5 cellular contexts compared by ENCODE assay signal in genomic region chr13:63757683-63758082, GRCh38.
DNase-seq lines count a peak whose midpoint lies in the region; ATAC-seq, FAIRE-seq and TF ChIP-seq lines count a peak whose summit lies in the region.
"Not testable (repeated sequence)": the region's sequence is repeated elsewhere in the genome, so short reads cannot be mapped to it uniquely, and the experiment has no call there.

No MANE protein-coding gene starts in this region.

- TF ChIP-seq POLR2A in IMR-90 (IDR thresholded peaks at IDR 0.05; ENCODE audit: low read depth, low read length): not testable (repeated sequence)

- not testable (repeated sequence) for H2AK9ac ChIP-seq in IMR-90 (replicated peaks; ENCODE audit: low read depth, low read length, poor library complexity)

- not testable (repeated sequence) for H3K27ac ChIP-seq in GM23338 (ENCODE audit: low read depth); IMR-90 (ENCODE audit: insufficient read depth, low read length); brain microvascular endothelial cell; pancreas

- not testable (repeated sequence) for ATAC-seq in GM23338, pancreas
- ATAC-seq in IMR-90 (ENCODE audit: low read depth): peak; percentile 95

- H3K9me3 ChIP-seq in IMR-90 (ENCODE audit: control insufficient read depth, insufficient read depth, low read length); pancreas: not testable (repeated sequence)

- not testable (repeated sequence) for H3K9me3 Mint-ChIP-seq in GM23338; glutamatergic neuron (ENCODE audit: unreplicated experiment)

- H3K56ac ChIP-seq in IMR-90 (ENCODE audit: extremely low read depth, insufficient read depth, low read length): not testable (repeated sequence)

- not testable (repeated sequence) for H3K27me3 ChIP-seq in GM23338 (ENCODE audit: insufficient read depth); IMR-90 (ENCODE audit: control insufficient read depth, insufficient read depth, low read length); brain microvascular endothelial cell (replicated peaks); pancreas

- H3K36me3 Mint-ChIP-seq in GM23338 (ENCODE audit: low read depth); glutamatergic neuron (ENCODE audit: unreplicated experiment): not testable (repeated sequence)

- TF ChIP-seq RAD21 in IMR-90 (IDR thresholded peaks at IDR 0.05; ENCODE audit: low read length): not testable (repeated sequence)

- not testable (repeated sequence) for H2BK5ac ChIP-seq in IMR-90 (ENCODE audit: low read depth, low read length, poor library complexity, severe bottlenecking)

- not testable (repeated sequence) for H3K79me1 ChIP-seq in IMR-90 (ENCODE audit: low read depth in 1 of 2, low read length in 2 of 2)

- H3K27me3 Mint-ChIP-seq in GM23338 (ENCODE audit: insufficient read depth, low read depth, poor library complexity); glutamatergic neuron (ENCODE audit: unreplicated experiment): not testable (repeated sequence)

- POLR2A ChIA-PET in IMR-90 (lab: Charles Lee; ENCODE audit: unreplicated experiment): not testable (repeated sequence)

- H3K4me1 ChIP-seq in GM23338 (ENCODE audit: insufficient read depth); IMR-90 (ENCODE audit: control insufficient read depth, insufficient read depth, low read length); pancreas: not testable (repeated sequence)

- not testable (repeated sequence) for H3K4ac ChIP-seq in IMR-90 (ENCODE audit: low read depth, low read length)

- not testable (repeated sequence) for H4K91ac ChIP-seq in IMR-90 (ENCODE audit: insufficient read depth, low read depth, low read length)

- dilution Hi-C loops in IMR-90 (cut with HindIII; ENCODE audit: low sequenced_read_pairs, unreplicated experiment): not testable (repeated sequence)

- CTCF ChIA-PET in IMR-90 (lab: Yijun Ruan, JAX): not testable (repeated sequence)

- WGBS in IMR-90 (ENCODE audit: extremely low coverage in 2 of 2, insufficient read length in 1 of 2), 2 experiments: no CpG with 5 or more reads among the region's 5 CpGs
- WGBS in pancreas, 2 donors: 41 to 68% methylated on average over 4 of the region's 5 CpGs

- not testable (repeated sequence) for H3K4me2 ChIP-seq in GM23338; IMR-90 (ENCODE audit: low read depth, low read length)

- H4K8ac ChIP-seq in IMR-90 (ENCODE audit: low read depth in 2 of 2, low read length in 2 of 2): not testable (repeated sequence)

- H3F3A ChIP-seq in GM23338 (replicated peaks; ENCODE audit: low read depth): not testable (repeated sequence)

- H3K14ac ChIP-seq in IMR-90 (replicated peaks; ENCODE audit: low read depth, low read length): not testable (repeated sequence)

- not testable (repeated sequence) for BruUV-seq in IMR-90 (replicated peaks; lab: Mats Ljungman, UMichigan)

- DNase-seq in GM23338 (ENCODE audit: low spot score); IMR-90; pancreas: not testable (repeated sequence)
- peak; percentile 11 for DNase-seq in brain microvascular endothelial cell
- peak; percentile 25 for DNase-seq in glutamatergic neuron

- H3K27ac Mint-ChIP-seq in GM23338: peak overlapping the region; percentile 69; the same call in 1 of the 2 replicates
- H3K27ac Mint-ChIP-seq in glutamatergic neuron (ENCODE audit: unreplicated experiment): not testable (repeated sequence)

- intact Hi-C loops in IMR-90 (cut with micrococcal nuclease); pancreas (cut with DNase I): not testable (repeated sequence)

- H2BK15ac ChIP-seq in IMR-90 (ENCODE audit: low read depth, low read length): not testable (repeated sequence)

- not testable (repeated sequence) for H3K9me1 ChIP-seq in IMR-90 (ENCODE audit: insufficient read depth, low read length)

- not testable (repeated sequence) for H3K9ac ChIP-seq in IMR-90 (ENCODE audit: low read depth, low read length)

- H3K4me1 Mint-ChIP-seq in GM23338; glutamatergic neuron (ENCODE audit: low read depth, unreplicated experiment): not testable (repeated sequence)

- not testable (repeated sequence) for H3K9me2 ChIP-seq in GM23338 (ENCODE audit: insufficient read depth)

- H2BK20ac ChIP-seq in IMR-90 (ENCODE audit: low read depth, low read length): not testable (repeated sequence)

- not testable (repeated sequence) for H2BK120ac ChIP-seq in IMR-90 (ENCODE audit: low read depth, low read length)

- not testable (repeated sequence) for H3K79me2 ChIP-seq in GM23338 (replicated peaks; ENCODE audit: insufficient read depth)

- not testable (repeated sequence) for H4K20me1 ChIP-seq in GM23338 (replicated peaks; ENCODE audit: insufficient read depth); IMR-90 (ENCODE audit: insufficient read depth, low read length)

- H4K5ac ChIP-seq in IMR-90 (ENCODE audit: low read depth, low read length): not testable (repeated sequence)

- in situ Hi-C loops in IMR-90 (cut with MboI; ENCODE audit: low sequenced_read_pairs); brain microvascular endothelial cell (cut with HindIII; ENCODE audit: low pct_ligation_motif_present, low sequenced_read_pairs): not testable (repeated sequence)

- not testable (repeated sequence) for TF ChIP-seq CTCF in GM23338 (conservative IDR thresholded peaks at IDR 0.05; ENCODE audit: low read depth in 2 of 2); IMR-90 (conservative IDR thresholded peaks at IDR 0.05; ENCODE audit: low read depth, low read length); brain microvascular endothelial cell (IDR thresholded peaks at IDR 0.05; ENCODE audit: low read depth, low read length, missing control alignments); glutamatergic neuron (IDR thresholded peaks at IDR 0.05; ENCODE audit: partially characterized antibody, unreplicated experiment); pancreas (IDR thresholded peaks at IDR 0.05)

- peak; percentile 32 for FAIRE-seq in pancreas (lab: Jason Lieb, UNC)

- H2AFZ ChIP-seq in GM23338; IMR-90 (replicated peaks; ENCODE audit: low read length, poor library complexity): not testable (repeated sequence)

- H3K18ac ChIP-seq in IMR-90 (ENCODE audit: low read depth, low read length): not testable (repeated sequence)

- H2AK5ac ChIP-seq in IMR-90 (ENCODE audit: low read depth, low read length): not testable (repeated sequence)

- H3K36me3 ChIP-seq in GM23338 (ENCODE audit: insufficient read depth); IMR-90 (ENCODE audit: control insufficient read depth, insufficient read depth, low read length); brain microvascular endothelial cell (replicated peaks); pancreas: not testable (repeated sequence)

- H3K4me3 ChIP-seq in GM23338; IMR-90 (ENCODE audit: insufficient read depth, low read depth, low read length); brain microvascular endothelial cell (ENCODE audit: low read depth, low read length); pancreas: not testable (repeated sequence)

- H3K4me3 Mint-ChIP-seq in GM23338; glutamatergic neuron (ENCODE audit: unreplicated experiment): not testable (repeated sequence)

- not testable (repeated sequence) for H3K23ac ChIP-seq in IMR-90 (ENCODE audit: low read depth, low read length)
